ENCODE assay signal across 13 cellular contexts in the genomic region with DNA sequence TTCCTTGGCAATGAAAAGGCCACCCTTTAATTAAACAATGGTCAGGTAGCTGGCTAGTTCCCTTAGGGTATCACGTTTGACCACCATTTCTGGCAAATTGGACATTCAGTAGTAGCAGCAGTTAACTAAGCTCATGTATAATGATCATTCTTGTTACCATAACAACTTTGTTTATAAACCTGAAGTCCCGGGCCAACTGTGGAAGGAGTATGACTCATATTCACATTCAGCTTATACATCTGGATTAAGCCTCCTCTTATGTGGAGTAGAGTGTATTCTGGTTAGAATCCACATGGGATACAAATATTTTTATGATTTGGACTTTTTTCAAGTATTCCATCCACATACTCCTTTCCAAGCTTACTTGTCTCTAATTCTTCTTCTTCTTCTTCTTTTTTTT.
DNase-seq lines count a peak whose midpoint lies in the region; ATAC-seq and TF ChIP-seq lines count a peak whose summit lies in the region.
"Had no signal": no experiment of that assay in that cellular context is flagged by ENCODE, and none has a peak within 500 bp of the region (broad histone marks: within the 10 kb centered on the region; RNA-seq: fewer than 3 reads in every experiment).

No MANE protein-coding gene starts in this region.

- no peak overlapping the region for H3K4me3 ChIP-seq in HFF-Myc (replicated peaks; ENCODE audit: low read depth, low read length)
- H3K4me3 ChIP-seq in astrocyte of the cerebellum (ENCODE audit: low read depth, low read length), result no peak overlapping the region
- H3K4me3 ChIP-seq: cardiac muscle cell, prostate gland had no signal

- intact Hi-C loops in sciatic nerve (cut with DNase I), result no loop called here

- ATAC-seq in GM18861 (IDR thresholded peaks at IDR 0.05; ENCODE audit: unreplicated experiment), result no peak
- no peak for ATAC-seq in GM18505 (IDR thresholded peaks at IDR 0.05; ENCODE audit: unreplicated experiment)
- ATAC-seq in sciatic nerve, result no peak

- DNase-seq in AG08396 (ENCODE audit: low spot score), result peak; percentile 25
- DNase-seq in HFF-Myc (ENCODE audit: extremely low read depth, low read depth), result peak; percentile 79
- DNase-seq in astrocyte of the cerebellum (ENCODE audit: low read depth), result peak; percentile 86
- peak; percentile 53 for DNase-seq in glomerular visceral epithelial cell (ENCODE audit: extremely low spot score)
- no peak for DNase-seq in sciatic nerve (ENCODE audit: low spot score)
- no peak for DNase-seq in NCI-H526 (lab: John Stamatoyannopoulos, UW)
- DNase-seq: Caco-2, head of caudate nucleus, NCI-H1436 treated with DMSO at 0.1 percent for 48 hours had no signal

- in situ Hi-C loops in astrocyte of the cerebellum (cut with HindIII; ENCODE audit: low sequenced_read_pairs), result no loop called here

- TF ChIP-seq POLR2A in GM18505 (IDR thresholded peaks at IDR 0.05; ENCODE audit: borderline replicate concordance, extremely low read depth, insufficient read depth, insufficient read length), result no peak

- TF ChIP-seq CTCF in HFF-Myc (IDR thresholded peaks at IDR 0.05; ENCODE audit: low read depth, low read length, missing control alignments), result no peak
- TF ChIP-seq CTCF in astrocyte of the cerebellum (IDR thresholded peaks at IDR 0.05; ENCODE audit: low read depth, low read length, missing control alignments), result no peak

Comparison
In these comparisons a context has a peak if more than half of its experiments do, and no peak if none do; other contexts are left out.
1. DNase-seq: peak in AG08396 (single experiment), HFF-Myc (single experiment), astrocyte of the cerebellum (single experiment) and glomerular visceral epithelial cell (single experiment); none in sciatic nerve (single experiment) and NCI-H526 (0 of 2).